22 cellular contexts compared by ENCODE assay signal in genomic region chr1:184943998-184944397, GRCh38.
"Had no signal": no experiment of that assay in that cellular context is flagged by ENCODE, and none has a peak within 500 bp of the region (broad histone marks: within the 10 kb centered on the region; RNA-seq: fewer than 3 reads in every experiment).

No MANE protein-coding gene starts in this region.

- H3K4me3 ChIP-seq: body of pancreas, colonic mucosa, gastroesophageal sphincter, lung, prostate gland, right lobe of liver, upper lobe of right lung had no signal

- H3K4me1 Mint-ChIP-seq: activated naive CD4-positive, alpha-beta T cell treated with anti-CD3 and anti-CD28 coated beads, Interleukin-2, amount 50 U/mL, for 24 hours; neural crest cell had no signal

- H3K9me3 Mint-ChIP-seq: activated CD4-positive, alpha-beta T cell treated with anti-CD3 and anti-CD28 coated beads, Interleukin-2, amount 10 ng/mL, durations not matched to agents 7 days and 5 days; activated naive CD4-positive, alpha-beta T cell treated with anti-CD3 and anti-CD28 coated beads, Interleukin-2, amount 50 U/mL, for 24 hours; neural crest cell had no signal

- H3K4me3 Mint-ChIP-seq: activated CD4-positive, alpha-beta T cell treated with anti-CD3 and anti-CD28 coated beads, Interleukin-2, amount 10 ng/mL, durations not matched to agents 7 days and 5 days; activated naive CD4-positive, alpha-beta T cell treated with anti-CD3 and anti-CD28 coated beads, Interleukin-2, amount 50 U/mL, for 24 hours; activated T-cell treated with anti-CD3 and anti-CD28 coated beads, Interleukin-2, amount 50 U/mL, for 72 hours; neural crest cell; stimulated activated naive CD8-positive, alpha-beta T cell treated with anti-CD3 and anti-CD28 coated beads, Interleukin-15, amount 100 ng/mL, for 72 hours had no signal

- H3K27ac ChIP-seq: colonic mucosa, prostate gland, right lobe of liver, upper lobe of right lung had no signal

- H3K27me3 ChIP-seq: body of pancreas, colonic mucosa, gastroesophageal sphincter, right lobe of liver, upper lobe of right lung had no signal

- H3K36me3 Mint-ChIP-seq: activated naive CD4-positive, alpha-beta T cell treated with anti-CD3 and anti-CD28 coated beads, Interleukin-2, amount 50 U/mL, for 24 hours had no signal

- H3K27ac Mint-ChIP-seq: activated CD4-positive, alpha-beta T cell treated with anti-CD3 and anti-CD28 coated beads, Interleukin-2, amount 10 ng/mL, durations not matched to agents 7 days and 5 days; activated naive CD4-positive, alpha-beta T cell treated with anti-CD3 and anti-CD28 coated beads, Interleukin-2, amount 50 U/mL, for 24 hours; activated T-cell treated with anti-CD3 and anti-CD28 coated beads, Interleukin-2, amount 50 U/mL, for 72 hours; stimulated activated naive CD8-positive, alpha-beta T cell treated with anti-CD3 and anti-CD28 coated beads, Interleukin-15, amount 100 ng/mL, for 72 hours had no signal

- H3K36me3 ChIP-seq: colonic mucosa, gastroesophageal sphincter, prostate gland, right lobe of liver, upper lobe of right lung had no signal

- H3K4me1 ChIP-seq: colonic mucosa, prostate gland, right lobe of liver had no signal

- DNase-seq: activated CD4-positive, alpha-beta T cell treated with anti-CD3 and anti-CD28 coated beads, Interleukin-2, amount 10 ng/mL, durations not matched to agents 7 days and 5 days; activated CD4-positive, CD25-positive, alpha-beta regulatory T cell; activated CD8-positive, alpha-beta memory T cell treated with anti-CD3 and anti-CD28 coated beads, Interleukin-2, amount 50 U/mL, for 4 hours; activated gamma-delta T cell; activated T-cell treated with anti-CD3 and anti-CD28 coated beads, Interleukin-2, amount 50 U/mL, for 72 hours; body of pancreas; caudate nucleus; colonic mucosa; erythroblast; left colon; right lobe of liver; small intestine; stimulated activated CD4-positive, alpha-beta T cell treated with anti-CD3 and anti-CD28 coated beads, Interleukin-15, amount 100 ng/mL, for 24 hours; stimulated activated CD4-positive, alpha-beta T cell treated with anti-CD3 and anti-CD28 coated beads, Interleukin-2, amount 100 ng/mL, for 48 hours; stimulated activated naive CD8-positive, alpha-beta T cell treated with anti-CD3 and anti-CD28 coated beads, Interleukin-15, amount 100 ng/mL, for 72 hours; T1000; upper lobe of right lung had no signal

- H3K9me3 ChIP-seq: body of pancreas, colonic mucosa, gastroesophageal sphincter, prostate gland, right lobe of liver, upper lobe of right lung had no signal

- ATAC-seq: activated T-cell treated with anti-CD3 and anti-CD28 coated beads, Interleukin-2, amount 50 U/mL, for 72 hours; body of pancreas; gastroesophageal sphincter; left colon; right lobe of liver; stimulated activated naive CD8-positive, alpha-beta T cell treated with anti-CD3 and anti-CD28 coated beads, Interleukin-15, amount 100 ng/mL, for 72 hours; upper lobe of right lung had no signal

- H3K27me3 Mint-ChIP-seq: activated CD4-positive, alpha-beta T cell treated with anti-CD3 and anti-CD28 coated beads, Interleukin-2, amount 10 ng/mL, durations not matched to agents 7 days and 5 days; activated naive CD4-positive, alpha-beta T cell treated with anti-CD3 and anti-CD28 coated beads, Interleukin-2, amount 50 U/mL, for 24 hours; stimulated activated naive CD8-positive, alpha-beta T cell treated with anti-CD3 and anti-CD28 coated beads, Interleukin-15, amount 100 ng/mL, for 72 hours had no signal
